ENCODE assay signal across 28 cellular contexts in genomic region chr1:36786425-36786824, GRCh38.
"Had no signal": no experiment of that assay in that cellular context is flagged by ENCODE, and none has a peak within 500 bp of the region (broad histone marks: within the 10 kb centered on the region; RNA-seq: fewer than 3 reads in every experiment).

No MANE protein-coding gene starts in this region.

- H3K4me3 Mint-ChIP-seq: stimulated activated effector memory CD8-positive, alpha-beta T cell treated with anti-CD3 and anti-CD28 coated beads, Interleukin-12 subunit alpha, Interleukin-12 subunit beta, amount 100 ng/mL, for 72 hours; stimulated activated memory B cell treated with anti-CD40 and anti-IgM and Interleukin-4, amounts not matched to agents 10 μg/mL and 1 μg/mL and 100 μg/mL, for 72 hours; stimulated activated naive B cell treated with anti-CD40 and anti-IgM and Interleukin-4, amounts not matched to agents 10 μg/mL and 1 μg/mL and 100 μg/mL, for 72 hours; stimulated activated naive CD8-positive, alpha-beta T cell treated with anti-CD3 and anti-CD28 coated beads, Interleukin-15, amount 100 ng/mL, for 72 hours; stimulated activated naive CD8-positive, alpha-beta T cell treated with anti-CD3 and anti-CD28 coated beads, Interleukin-15, Interleukin-2, amounts not matched to agents 100 ng/mL and 50 ng/mL, for 24 hours; type B pancreatic cell had no signal

- H3K9me3 Mint-ChIP-seq: stimulated activated effector memory CD8-positive, alpha-beta T cell treated with anti-CD3 and anti-CD28 coated beads, Interleukin-12 subunit alpha, Interleukin-12 subunit beta, amount 100 ng/mL, for 72 hours; stimulated activated memory B cell treated with anti-CD40 and anti-IgM and Interleukin-4, amounts not matched to agents 10 μg/mL and 1 μg/mL and 100 μg/mL, for 72 hours; stimulated activated naive B cell treated with anti-CD40 and anti-IgM and Interleukin-4, amounts not matched to agents 10 μg/mL and 1 μg/mL and 100 μg/mL, for 72 hours; stimulated activated naive CD8-positive, alpha-beta T cell treated with anti-CD3 and anti-CD28 coated beads, Interleukin-15, amount 100 ng/mL, for 72 hours; stimulated activated naive CD8-positive, alpha-beta T cell treated with anti-CD3 and anti-CD28 coated beads, Interleukin-15, Interleukin-2, amounts not matched to agents 100 ng/mL and 50 ng/mL, for 24 hours; type B pancreatic cell had no signal

- H3K4me1 Mint-ChIP-seq: stimulated activated effector memory CD8-positive, alpha-beta T cell treated with anti-CD3 and anti-CD28 coated beads, Interleukin-12 subunit alpha, Interleukin-12 subunit beta, amount 100 ng/mL, for 72 hours; stimulated activated memory B cell treated with anti-CD40 and anti-IgM and Interleukin-4, amounts not matched to agents 10 μg/mL and 1 μg/mL and 100 μg/mL, for 72 hours; stimulated activated naive CD8-positive, alpha-beta T cell treated with anti-CD3 and anti-CD28 coated beads, Interleukin-15, amount 100 ng/mL, for 72 hours had no signal

- H3K36me3 ChIP-seq: stomach, suprapubic skin, thoracic aorta, thyroid gland, tibial artery, tibial nerve, transverse colon, upper lobe of left lung, upper lobe of right lung, uterus, vagina had no signal

- H3K4me3 ChIP-seq: stomach, suprapubic skin, testis, thoracic aorta, thyroid gland, tibial artery, tibial nerve, transverse colon, upper lobe of left lung, upper lobe of right lung, uterus, vagina had no signal

- DNase-seq: stimulated activated CD4-positive, alpha-beta T cell treated with anti-CD3 and anti-CD28 coated beads, Interleukin-2, amount 100 ng/mL, for 48 hours; stimulated activated CD4-positive, alpha-beta T cell treated with anti-CD3 and anti-CD28 coated beads, Interleukin-4, amount 100 ng/mL, for 1 hour; stimulated activated CD4-positive, alpha-beta T cell treated with anti-CD3 and anti-CD28 coated beads, Interleukin-4, amount 100 ng/mL, for 24 hours; stimulated activated CD4-positive, alpha-beta T cell treated with anti-CD3 and anti-CD28 coated beads, Interleukin-4, amount 100 ng/mL, for 4 hours; stimulated activated CD8-positive, alpha-beta memory T cell treated with anti-CD3 and anti-CD28 coated beads, Interleukin-4, amount 100 ng/mL, for 48 hours; stimulated activated naive B cell treated with anti-CD40 and anti-IgM and Interleukin-4, amounts not matched to agents 10 μg/mL and 1 μg/mL and 100 μg/mL, for 72 hours; stimulated activated naive CD4-positive, alpha-beta T cell; stimulated activated naive CD4-positive, alpha-beta T cell treated with Interleukin-2 at 50 U/mL for 16 hours; stimulated activated naive CD8-positive, alpha-beta T cell treated with anti-CD3 and anti-CD28 coated beads, Interleukin-15, amount 100 ng/mL, for 72 hours; stimulated activated naive CD8-positive, alpha-beta T cell treated with anti-CD3 and anti-CD28 coated beads, Interleukin-15, Interleukin-2, amounts not matched to agents 100 U/mL and 50 U/mL, for 24 hours; stomach; substantia nigra; testis; thyroid gland; tibial artery; transverse colon; trophoblast cell; upper lobe of left lung; upper lobe of right lung; uterus had no signal

- H3K4me1 ChIP-seq: stomach, suprapubic skin, thyroid gland, tibial artery, tibial nerve, transverse colon, upper lobe of left lung, upper lobe of right lung, uterus, vagina had no signal

- H3K9me3 ChIP-seq: stomach, suprapubic skin, testis, thoracic aorta, thyroid gland, tibial artery, tibial nerve, transverse colon, upper lobe of left lung, upper lobe of right lung, uterus, vagina had no signal

- H3K27ac Mint-ChIP-seq: stimulated activated effector memory CD8-positive, alpha-beta T cell treated with anti-CD3 and anti-CD28 coated beads, Interleukin-12 subunit alpha, Interleukin-12 subunit beta, amount 100 ng/mL, for 72 hours; stimulated activated memory B cell treated with anti-CD40 and anti-IgM and Interleukin-4, amounts not matched to agents 10 μg/mL and 1 μg/mL and 100 μg/mL, for 72 hours; stimulated activated naive B cell treated with anti-CD40 and anti-IgM and Interleukin-4, amounts not matched to agents 10 μg/mL and 1 μg/mL and 100 μg/mL, for 72 hours; stimulated activated naive CD8-positive, alpha-beta T cell treated with anti-CD3 and anti-CD28 coated beads, Interleukin-15, amount 100 ng/mL, for 72 hours; stimulated activated naive CD8-positive, alpha-beta T cell treated with anti-CD3 and anti-CD28 coated beads, Interleukin-15, Interleukin-2, amounts not matched to agents 100 ng/mL and 50 ng/mL, for 24 hours; type B pancreatic cell had no signal

- H3K27ac ChIP-seq: stomach, suprapubic skin, testis, thoracic aorta, thyroid gland, tibial artery, tibial nerve, transverse colon, upper lobe of left lung, upper lobe of right lung, uterus, vagina had no signal

- H3K27me3 ChIP-seq: testis, thyroid gland, tibial nerve, upper lobe of left lung, uterus, vagina had no signal

- H3K36me3 Mint-ChIP-seq: stimulated activated effector memory CD8-positive, alpha-beta T cell treated with anti-CD3 and anti-CD28 coated beads, Interleukin-12 subunit alpha, Interleukin-12 subunit beta, amount 100 ng/mL, for 72 hours; stimulated activated memory B cell treated with anti-CD40 and anti-IgM and Interleukin-4, amounts not matched to agents 10 μg/mL and 1 μg/mL and 100 μg/mL, for 72 hours; stimulated activated naive B cell treated with anti-CD40 and anti-IgM and Interleukin-4, amounts not matched to agents 10 μg/mL and 1 μg/mL and 100 μg/mL, for 72 hours; type B pancreatic cell had no signal
